In genomic region chr7:18619311-18619710, GRCh38 we compare ENCODE assay signal across 26 cellular contexts.
"Had no signal": no experiment of that assay in that cellular context is flagged by ENCODE, and none has a peak within 500 bp of the region (broad histone marks: within the 10 kb centered on the region; RNA-seq: fewer than 3 reads in every experiment).

No MANE protein-coding gene starts in this region.

- ATAC-seq: esophagus mucosa; gastroesophageal sphincter; heart left ventricle; left cardiac atrium; left lung; naive thymus-derived CD8-positive, alpha-beta T cell; pancreas; right lobe of liver had no signal

- H3K9me3 ChIP-seq: colonic mucosa, gastroesophageal sphincter, heart left ventricle, left lung, pancreas, right lobe of liver, stomach, tibial artery had no signal

- H3K27me3 ChIP-seq: colonic mucosa, gastroesophageal sphincter, heart left ventricle, hepatocyte, left lung, pancreas, right lobe of liver, stomach, tibial artery had no signal

- H3K9me3 Mint-ChIP-seq: endodermal cell, type B pancreatic cell had no signal

- H3K27me3 Mint-ChIP-seq: dendritic cell treated with granulocyte-macrophage colony-stimulating factor and Interleukin-4, amounts not matched to agents 40 ng/mL and 50 ng/mL, for 4 days; naive thymus-derived CD8-positive, alpha-beta T cell; progenitor cell of endocrine pancreas; type B pancreatic cell had no signal

- H3K4me3 ChIP-seq: colonic mucosa, gastroesophageal sphincter, heart left ventricle, hepatocyte, left lung, pancreas, right lobe of liver, stomach, tibial artery had no signal

- H3K27ac Mint-ChIP-seq: dendritic cell treated with granulocyte-macrophage colony-stimulating factor and Interleukin-4, amounts not matched to agents 40 ng/mL and 50 ng/mL, for 4 days; endodermal cell; naive thymus-derived CD8-positive, alpha-beta T cell; progenitor cell of endocrine pancreas; type B pancreatic cell had no signal

- H3K4me1 ChIP-seq: colonic mucosa, gastroesophageal sphincter, left lung, pancreas, right lobe of liver, stomach had no signal

- H3K36me3 ChIP-seq: colonic mucosa, left lung, pancreas, right lobe of liver, stomach had no signal

- H3K36me3 Mint-ChIP-seq: naive thymus-derived CD8-positive, alpha-beta T cell; type B pancreatic cell had no signal

- H3K4me3 Mint-ChIP-seq: dendritic cell treated with granulocyte-macrophage colony-stimulating factor and Interleukin-4, amounts not matched to agents 40 ng/mL and 50 ng/mL, for 4 days; endodermal cell; naive thymus-derived CD8-positive, alpha-beta T cell; type B pancreatic cell had no signal

- H3K4me1 Mint-ChIP-seq: naive thymus-derived CD8-positive, alpha-beta T cell had no signal

- H3K27ac ChIP-seq: colonic mucosa, epithelial cell of prostate, gastroesophageal sphincter, heart left ventricle, hepatocyte, left lung, pancreas, right lobe of liver, stomach, tibial artery had no signal

- DNase-seq: colonic mucosa; effector CD8-positive, alpha-beta T cell; endodermal cell; foreskin fibroblast; heart left ventricle; left cardiac atrium; left lung; mesendoderm; naive thymus-derived CD8-positive, alpha-beta T cell; occipital lobe; pancreas; right lobe of liver; small intestine; stimulated activated CD4-positive, alpha-beta T cell treated with anti-CD3 and anti-CD28 coated beads, Interleukin-1b, Interleukin-23, amount 100 ng/mL, for 48 hours; stimulated activated CD4-positive, alpha-beta T cell treated with anti-CD3 and anti-CD28 coated beads, Interleukin-4, amount 100 ng/mL, for 1 hour; stimulated activated CD8-positive, alpha-beta memory T cell treated with anti-CD3 and anti-CD28 coated beads, Interleukin-4, amount 100 ng/mL, for 48 hours; stimulated activated naive CD4-positive, alpha-beta T cell treated with Interleukin-2 at 50 U/mL for 16 hours; stomach; tibial artery had no signal
